Comparison of ENCODE assay signal across 20 cellular contexts in the genomic region with DNA sequence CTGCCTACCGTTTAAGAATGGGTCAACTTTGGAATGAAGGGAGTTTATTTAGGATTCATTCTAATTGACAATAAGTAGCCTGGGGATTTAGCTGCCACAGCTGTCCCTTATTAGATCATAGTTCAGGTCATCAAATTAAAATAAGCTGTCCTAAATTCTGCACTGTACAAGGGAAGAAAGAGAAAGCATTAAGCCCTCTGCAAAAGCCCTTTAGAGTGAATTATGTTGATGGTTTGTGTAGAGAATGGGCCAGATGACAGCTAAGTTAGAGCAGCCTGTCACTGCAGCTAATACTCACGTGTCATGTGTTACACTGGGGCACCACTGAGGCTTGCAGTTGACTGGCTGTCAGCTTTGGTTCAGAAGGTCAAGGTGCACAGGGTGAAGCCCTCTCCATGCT.
"Had no signal": no experiment of that assay in that cellular context is flagged by ENCODE, and none has a peak within 500 bp of the region (broad histone marks: within the 10 kb centered on the region; RNA-seq: fewer than 3 reads in every experiment).

No MANE protein-coding gene starts in this region.

- H3K4me1 Mint-ChIP-seq: naive thymus-derived CD4-positive, alpha-beta T cell had no signal

- ATAC-seq: activated T-cell treated with anti-CD3 and anti-CD28 coated beads, Interleukin-2, amount 50 U/mL, for 72 hours; heart left ventricle; naive thymus-derived CD4-positive, alpha-beta T cell; psoas muscle; right lobe of liver had no signal

- H3K27me3 Mint-ChIP-seq: naive thymus-derived CD4-positive, alpha-beta T cell; stimulated activated naive CD8-positive, alpha-beta T cell treated with anti-CD3 and anti-CD28 coated beads, Interleukin-15, Interleukin-2, amounts not matched to agents 100 ng/mL and 50 ng/mL, for 24 hours had no signal

- DNase-seq: activated CD4-positive, alpha-beta T cell treated with anti-CD3 and anti-CD28 coated beads for 1 hour; activated effector memory CD4-positive, alpha-beta T cell treated with anti-CD3 and anti-CD28 coated beads, Interleukin-2, amount 50 U/mL, for 16 hours; activated naive CD4-positive, alpha-beta T cell treated with anti-CD3 and anti-CD28 coated beads, Interleukin-2, amount 50 U/mL, for 16 hours; activated T-cell treated with anti-CD3 and anti-CD28 coated beads, Interleukin-2, amount 50 U/mL, for 72 hours; aorta; heart left ventricle; kidney glomerular epithelial cell; mesenchymal stem cell; naive thymus-derived CD4-positive, alpha-beta T cell; ovary; psoas muscle; right lobe of liver; small intestine; stimulated activated CD4-positive, alpha-beta T cell treated with anti-CD3 and anti-CD28 coated beads, Interleukin-15, amount 100 ng/mL, for 24 hours; stimulated activated CD4-positive, alpha-beta T cell treated with anti-CD3 and anti-CD28 coated beads, Interleukin-2, amount 100 ng/mL, for 48 hours; uterus had no signal

- H3K27me3 ChIP-seq: heart left ventricle, ovary, right lobe of liver, tibial nerve, uterus had no signal

- H3K4me3 Mint-ChIP-seq: activated T-cell treated with anti-CD3 and anti-CD28 coated beads, Interleukin-2, amount 50 U/mL, for 72 hours; naive thymus-derived CD4-positive, alpha-beta T cell; stimulated activated naive CD8-positive, alpha-beta T cell treated with anti-CD3 and anti-CD28 coated beads, Interleukin-15, Interleukin-2, amounts not matched to agents 100 ng/mL and 50 ng/mL, for 24 hours had no signal

- H3K27ac Mint-ChIP-seq: activated T-cell treated with anti-CD3 and anti-CD28 coated beads, Interleukin-2, amount 50 U/mL, for 72 hours; naive thymus-derived CD4-positive, alpha-beta T cell; stimulated activated naive CD8-positive, alpha-beta T cell treated with anti-CD3 and anti-CD28 coated beads, Interleukin-15, Interleukin-2, amounts not matched to agents 100 ng/mL and 50 ng/mL, for 24 hours had no signal

- H3K4me3 ChIP-seq: coronary artery, heart left ventricle, ovary, psoas muscle, right lobe of liver, tibial nerve, uterus had no signal

- H3K9me3 ChIP-seq: heart left ventricle, ovary, psoas muscle, right lobe of liver, tibial nerve, uterus had no signal

- H3K4me1 ChIP-seq: heart left ventricle, psoas muscle, right lobe of liver, tibial nerve, uterus had no signal

- H3K9me3 Mint-ChIP-seq: stimulated activated naive CD8-positive, alpha-beta T cell treated with anti-CD3 and anti-CD28 coated beads, Interleukin-15, Interleukin-2, amounts not matched to agents 100 ng/mL and 50 ng/mL, for 24 hours had no signal

- H3K36me3 ChIP-seq: heart left ventricle, ovary, right lobe of liver, tibial nerve, uterus had no signal

- H3K27ac ChIP-seq: coronary artery, heart left ventricle, ovary, psoas muscle, right lobe of liver, tibial nerve, uterus, VCaP had no signal
